17 cellular contexts compared by ENCODE assay signal in genomic region chr20:36633285-36633772, GRCh38. TPM values are rescaled to one million over a fixed set of nuclear protein-coding genes. Genes with fewer than 3 reads are reported as not detected.
DNase-seq lines count a peak whose midpoint lies in the region; ATAC-seq and TF ChIP-seq lines count a peak whose summit lies in the region.
"Had no signal": no experiment of that assay in that cellular context is flagged by ENCODE, and none has a peak within 500 bp of the region (broad histone marks: within the 10 kb centered on the region; RNA-seq: fewer than 3 reads in every experiment).

No MANE protein-coding gene starts in this region.

- H4K20me1 ChIP-seq in IMR-90 (ENCODE audit: insufficient read depth, low read length), result no peaks in the 10 kb centered on the region

- no peak overlapping the region for H2AK5ac ChIP-seq in IMR-90 (ENCODE audit: low read depth, low read length)

- no peak for DNase-seq in activated naive CD4-positive, alpha-beta T cell treated with anti-CD3 and anti-CD28 coated beads for 36 hours
- no peak for DNase-seq in activated naive CD4-positive, alpha-beta T cell treated with Interleukin-2 at 50 U/mL for 16 hours
- DNase-seq in CD4-positive, alpha-beta memory T cell, result no peak
- no peak for DNase-seq in IMR-90
- DNase-seq in immature natural killer cell, result no peak
- DNase-seq in HEK293T (ENCODE audit: extremely low spot score), result no peak
- no peak for DNase-seq in D341Med (ENCODE audit: low spot score)
- DNase-seq: Calu3, NCI-H1417 treated with DMSO at 0.1 percent for 48 hours, NCI-H1930, NCI-H526 treated with DMSO at 0.1 percent for 48 hours, Right ventricle myocardium superior had no signal

- TF ChIP-seq RAD21 in IMR-90 (IDR thresholded peaks at IDR 0.05; ENCODE audit: low read length), result no peak

- peaks cover 37% of the 10 kb centered on the region for H3K36me3 Mint-ChIP-seq in activated naive CD4-positive, alpha-beta T cell treated with anti-CD3 and anti-CD28 coated beads for 36 hours (ENCODE audit: low read depth)
- H3K36me3 Mint-ChIP-seq in CD4-positive, alpha-beta memory T cell, result peaks cover 35 to 62% of the 10 kb centered on the region in 2 donors
- peaks cover 28 to 37% (median 28%) of the 10 kb centered on the region in 3 donors for H3K36me3 Mint-ChIP-seq in immature natural killer cell

- no peak overlapping the region for H4K8ac ChIP-seq in IMR-90 (ENCODE audit: low read depth in 2 of 2, low read length in 2 of 2)

- H3K4me2 ChIP-seq in IMR-90 (ENCODE audit: low read depth, low read length), result no peak overlapping the region

- WGBS in IMR-90 (ENCODE audit: extremely low coverage in 2 of 2, insufficient read length in 1 of 2), 2 experiments, result no CpG with 5 or more reads among the region's 9 CpGs

- no peak overlapping the region for H2BK120ac ChIP-seq in IMR-90 (ENCODE audit: low read depth, low read length)

- no peak overlapping the region for H2BK5ac ChIP-seq in IMR-90 (ENCODE audit: low read depth, low read length, poor library complexity, severe bottlenecking)

- H3K4me1 Mint-ChIP-seq in activated naive CD4-positive, alpha-beta T cell treated with anti-CD3 and anti-CD28 coated beads for 36 hours (ENCODE audit: low read depth), result peaks cover 28% of the 10 kb centered on the region
- H3K4me1 Mint-ChIP-seq in CD4-positive, alpha-beta memory T cell, result peaks cover 24 to 62% (median 33%) of the 10 kb centered on the region in 4 donors
- peaks cover 42 to 44% of the 10 kb centered on the region in 2 donors for H3K4me1 Mint-ChIP-seq in immature natural killer cell

- no peak overlapping the region for H2AK9ac ChIP-seq in IMR-90 (replicated peaks; ENCODE audit: low read depth, low read length, poor library complexity)

- no peaks in the 10 kb centered on the region for H3K27me3 ChIP-seq in CD4-positive, alpha-beta memory T cell (ENCODE audit: insufficient read depth, low read length)
- H3K27me3 ChIP-seq in IMR-90 (ENCODE audit: control insufficient read depth, insufficient read depth, low read length), result no peaks in the 10 kb centered on the region

- H3K36me3 ChIP-seq in CD4-positive, alpha-beta memory T cell (ENCODE audit: insufficient read depth, low read length), result peaks cover 30% of the 10 kb centered on the region
- no peaks in the 10 kb centered on the region for H3K36me3 ChIP-seq in IMR-90 (ENCODE audit: control insufficient read depth, insufficient read depth, low read length)
- H3K36me3 ChIP-seq: HAP-1 had no signal

- intact Hi-C loops in activated naive CD4-positive, alpha-beta T cell treated with anti-CD3 and anti-CD28 coated beads for 36 hours (cut with micrococcal nuclease), result no loop called here
- intact Hi-C loops in CD4-positive, alpha-beta memory T cell (cut with micrococcal nuclease), result no loop called here
- intact Hi-C loops in IMR-90 (cut with micrococcal nuclease), result no loop called here

- no peak for TF ChIP-seq POLR2A in IMR-90 (IDR thresholded peaks at IDR 0.05; ENCODE audit: low read depth, low read length)

- H3K27ac ChIP-seq in CD4-positive, alpha-beta memory T cell (ENCODE audit: low read depth, low read length), result no peak overlapping the region
- H3K27ac ChIP-seq in IMR-90 (ENCODE audit: insufficient read depth, low read length), result no peak overlapping the region
- H3K27ac ChIP-seq: C4-2B, HL-60 had no signal

- H3K14ac ChIP-seq in IMR-90 (replicated peaks; ENCODE audit: low read depth, low read length), result no peak overlapping the region

- ATAC-seq in IMR-90 (ENCODE audit: low read depth) (no peak), GM21737 (IDR thresholded peaks at IDR 0.05; ENCODE audit: unreplicated experiment) (no peak)

- H2AFZ ChIP-seq in IMR-90 (replicated peaks; ENCODE audit: low read length, poor library complexity), result peak overlapping the region; percentile 43

- no peaks in the 10 kb centered on the region for H3K79me1 ChIP-seq in IMR-90 (ENCODE audit: low read depth in 1 of 2, low read length in 2 of 2)

- no peak overlapping the region for H3K56ac ChIP-seq in IMR-90 (ENCODE audit: extremely low read depth, insufficient read depth, low read length)

- TF ChIP-seq CTCF in IMR-90 (conservative IDR thresholded peaks at IDR 0.05; ENCODE audit: low read depth, low read length), result no peak

- no peak overlapping the region for H2BK15ac ChIP-seq in IMR-90 (ENCODE audit: low read depth, low read length)

- no peaks in the 10 kb centered on the region for H3K9me3 Mint-ChIP-seq in activated naive CD4-positive, alpha-beta T cell treated with anti-CD3 and anti-CD28 coated beads for 36 hours
- no peaks in the 10 kb centered on the region for H3K9me3 Mint-ChIP-seq in CD4-positive, alpha-beta memory T cell
- H3K9me3 Mint-ChIP-seq in immature natural killer cell, result no peaks in the 10 kb centered on the region

- no peak overlapping the region for H4K91ac ChIP-seq in IMR-90 (ENCODE audit: insufficient read depth, low read depth, low read length)

- no peak overlapping the region for H2BK20ac ChIP-seq in IMR-90 (ENCODE audit: low read depth, low read length)

- peak overlapping the region; percentile 50 for H3K27ac Mint-ChIP-seq in activated naive CD4-positive, alpha-beta T cell treated with anti-CD3 and anti-CD28 coated beads for 36 hours
- H3K27ac Mint-ChIP-seq in CD4-positive, alpha-beta memory T cell, result peak overlapping the region in 4 of 7 donors; percentile 32 to 86 (median 56)
- peak overlapping the region; percentile 32 to 99 (median 90) for H3K27ac Mint-ChIP-seq in immature natural killer cell

- dilution Hi-C loops in IMR-90 (cut with HindIII; ENCODE audit: low sequenced_read_pairs, unreplicated experiment), result no loop called here

- H3K4me3 Mint-ChIP-seq in activated naive CD4-positive, alpha-beta T cell treated with anti-CD3 and anti-CD28 coated beads for 36 hours, result no peak overlapping the region
- H3K4me3 Mint-ChIP-seq in CD4-positive, alpha-beta memory T cell, result no peak overlapping the region
- H3K4me3 Mint-ChIP-seq in immature natural killer cell, result no peak overlapping the region

- in situ Hi-C loops in IMR-90 (cut with MboI; ENCODE audit: low sequenced_read_pairs), result no loop called here

- BruUV-seq in IMR-90 (replicated peaks; lab: Mats Ljungman, UMichigan), result no TSS peak

- no peak overlapping the region for H3K18ac ChIP-seq in IMR-90 (ENCODE audit: low read depth, low read length)

- no peaks in the 10 kb centered on the region for H3K27me3 Mint-ChIP-seq in activated naive CD4-positive, alpha-beta T cell treated with anti-CD3 and anti-CD28 coated beads for 36 hours (ENCODE audit: low read depth)
- no peaks in the 10 kb centered on the region for H3K27me3 Mint-ChIP-seq in CD4-positive, alpha-beta memory T cell
- peaks cover 12 to 30% (median 17%) of the 10 kb centered on the region in 3 donors for H3K27me3 Mint-ChIP-seq in immature natural killer cell (ENCODE audit: low read depth in 3 of 3)

- H3K4ac ChIP-seq in IMR-90 (ENCODE audit: low read depth, low read length), result no peak overlapping the region

- no peak overlapping the region for H3K9ac ChIP-seq in IMR-90 (ENCODE audit: low read depth, low read length)

- no peak overlapping the region for H4K5ac ChIP-seq in IMR-90 (ENCODE audit: low read depth, low read length)

- no peak overlapping the region for H3K23ac ChIP-seq in IMR-90 (ENCODE audit: low read depth, low read length)

- H3K9me1 ChIP-seq in IMR-90 (ENCODE audit: insufficient read depth, low read length), result no peaks in the 10 kb centered on the region

- POLR2A ChIA-PET in CD4-positive, alpha-beta memory T cell (lab: Charles Lee; ENCODE audit: partially characterized antibody), result no interaction called here
- POLR2A ChIA-PET in IMR-90 (lab: Charles Lee; ENCODE audit: unreplicated experiment) (no interaction called here), HEK293T (lab: Yijun Ruan, JAX) (no interaction called here)

- H3K9me3 ChIP-seq in CD4-positive, alpha-beta memory T cell (ENCODE audit: control insufficient read depth in 1 of 2, low read length in 2 of 2), result no peaks in the 10 kb centered on the region
- no peaks in the 10 kb centered on the region for H3K9me3 ChIP-seq in IMR-90 (ENCODE audit: control insufficient read depth, insufficient read depth, low read length)
- H3K9me3 ChIP-seq: HAP-1 had no signal

- H3K4me3 ChIP-seq in CD4-positive, alpha-beta memory T cell (ENCODE audit: low read length in 2 of 2), result no peak overlapping the region
- H3K4me3 ChIP-seq in IMR-90 (ENCODE audit: insufficient read depth, low read depth, low read length), result no peak overlapping the region
- H3K4me3 ChIP-seq: HAP-1, K562 had no signal

- peaks cover 26% of the 10 kb centered on the region for H3K4me1 ChIP-seq in CD4-positive, alpha-beta memory T cell (ENCODE audit: insufficient read depth, low read length)
- no peaks in the 10 kb centered on the region for H3K4me1 ChIP-seq in IMR-90 (ENCODE audit: control insufficient read depth, insufficient read depth, low read length)
- H3K4me1 ChIP-seq: HAP-1 had no signal

- CTCF ChIA-PET in activated naive CD4-positive, alpha-beta T cell treated with anti-CD3 and anti-CD28 coated beads for 36 hours (lab: Charles Lee), result interaction anchor here (1.0 to 1.2 kb wide), 2 partner anchors 11 to 230 kb away, joined by 3 to 4 read pairs; a partner anchor contains a TSS
- CTCF ChIA-PET in CD4-positive, alpha-beta memory T cell (lab: Charles Lee; ENCODE audit: partially characterized antibody), result interaction anchor here (1.0 to 1.4 kb wide), 2 partner anchors 13 to 21 kb away, joined by 3 to 4 read pairs; partner anchors contain the start of gene SLA2
- CTCF ChIA-PET in IMR-90 (lab: Yijun Ruan, JAX) (interaction anchor here (1.0 kb wide), 1 partner anchor 27 kb away, joined by 3 read pairs; the partner anchor contains the start of gene RAB5IF), HEK293T (lab: Yijun Ruan, JAX) (no interaction called here)

RNA-seq across cellular contexts. Expression of gene SLA2, which starts 12.7 kb away (rescaled TPM):
- 10 to 100 TPM; 44.1 TPM for total RNA-seq in activated naive CD4-positive, alpha-beta T cell treated with anti-CD3 and anti-CD28 coated beads for 36 hours
- total RNA-seq in CD4-positive, alpha-beta memory T cell, result 10 to 100 TPM; 28.7 to 29.9 TPM
- 10 to 100 TPM; 12.7 to 14.3 TPM for polyA plus RNA-seq in CD4-positive, alpha-beta memory T cell
- not detected in 2 replicates for total RNA-seq in IMR-90 (2012; rRNA removed)
- polyA plus RNA-seq in IMR-90 (2012; rRNA removed) (0.03 TPM in 1 of 2 replicates, not detected in the other), immature natural killer cell (10 to 100 TPM; 21.0 to 24.1 (median 24.1) TPM)
- 0.02 TPM in 1 of 2 replicates, not detected in the other for polyA plus RNA-seq in IMR-90 (2012; cell fraction: cytosol; rRNA removed)
- polyA plus RNA-seq in IMR-90 (2012; cell fraction: nucleus; rRNA removed; ENCODE audit: low replicate concordance), result 0.03 and 0.07 TPM in 2 replicates
- total RNA-seq: Calu3 had no signal
- polyA plus RNA-seq: K562 had no signal

RNA-seq across cellular contexts. Expression of gene RAB5IF, which starts 27.8 kb away (rescaled TPM):
- 10 to 100 TPM; 79.8 to 85.9 TPM for total RNA-seq in activated naive CD4-positive, alpha-beta T cell treated with anti-CD3 and anti-CD28 coated beads for 36 hours
- total RNA-seq in CD4-positive, alpha-beta memory T cell, result 10 to 100 TPM; 63.4 to 67.5 TPM
- 100 to 1,000 TPM; 162 to 212 TPM for polyA plus RNA-seq in CD4-positive, alpha-beta memory T cell
- total RNA-seq in IMR-90 (2012; rRNA removed), result 74.0 and 90.3 TPM in 2 replicates
- polyA plus RNA-seq in IMR-90 (2012; rRNA removed) (93.1 and 96.6 TPM in 2 replicates), immature natural killer cell (100 to 1,000 TPM; 230 to 380 (median 276) TPM)
- polyA plus RNA-seq in IMR-90 (2012; cell fraction: cytosol; rRNA removed), result 60.5 and 63.1 TPM in 2 replicates
- 30.9 and 74.4 TPM in 2 replicates for polyA plus RNA-seq in IMR-90 (2012; cell fraction: nucleus; rRNA removed; ENCODE audit: low replicate concordance)

RNA-seq across cellular contexts. Expression of gene TGIF2, which starts 59.9 kb away (rescaled TPM):
- total RNA-seq in activated naive CD4-positive, alpha-beta T cell treated with anti-CD3 and anti-CD28 coated beads for 36 hours, result 10 to 100 TPM; 32.2 to 33.6 TPM
- total RNA-seq in CD4-positive, alpha-beta memory T cell, result 10 to 100 TPM; 31.7 to 35.0 TPM
- polyA plus RNA-seq in CD4-positive, alpha-beta memory T cell, result 10 to 100 TPM; 19.2 to 24.7 TPM
- 9.7 and 10.6 TPM in 2 replicates for total RNA-seq in IMR-90 (2012; rRNA removed)
- polyA plus RNA-seq in IMR-90 (2012; rRNA removed) (11.6 and 12.7 TPM in 2 replicates), immature natural killer cell (10 to 100 TPM; 12.3 to 16.1 (median 14.9) TPM)
- polyA plus RNA-seq in IMR-90 (2012; cell fraction: cytosol; rRNA removed), result 7.5 and 9.7 TPM in 2 replicates
- 9.9 and 15.1 TPM in 2 replicates for polyA plus RNA-seq in IMR-90 (2012; cell fraction: nucleus; rRNA removed; ENCODE audit: low replicate concordance)

Comparison
In these comparisons a context has a peak if more than half of its experiments do, and no peak if none do; other contexts are left out.
1. RNA of gene SLA2, which starts 12.7 kb away (total RNA-seq): 44.1 TPM in activated naive CD4-positive, alpha-beta T cell treated with anti-CD3 and anti-CD28 coated beads for 36 hours and 28.7 to 29.9 TPM in CD4-positive, alpha-beta memory T cell; not detected in IMR-90; every median in the first group is over 10 times any median in the second.
2. Peak in every context shown above with its lines, with median percentiles within 50 percentile points of each other: H3K27ac Mint-ChIP-seq.